In the genomic region with DNA sequence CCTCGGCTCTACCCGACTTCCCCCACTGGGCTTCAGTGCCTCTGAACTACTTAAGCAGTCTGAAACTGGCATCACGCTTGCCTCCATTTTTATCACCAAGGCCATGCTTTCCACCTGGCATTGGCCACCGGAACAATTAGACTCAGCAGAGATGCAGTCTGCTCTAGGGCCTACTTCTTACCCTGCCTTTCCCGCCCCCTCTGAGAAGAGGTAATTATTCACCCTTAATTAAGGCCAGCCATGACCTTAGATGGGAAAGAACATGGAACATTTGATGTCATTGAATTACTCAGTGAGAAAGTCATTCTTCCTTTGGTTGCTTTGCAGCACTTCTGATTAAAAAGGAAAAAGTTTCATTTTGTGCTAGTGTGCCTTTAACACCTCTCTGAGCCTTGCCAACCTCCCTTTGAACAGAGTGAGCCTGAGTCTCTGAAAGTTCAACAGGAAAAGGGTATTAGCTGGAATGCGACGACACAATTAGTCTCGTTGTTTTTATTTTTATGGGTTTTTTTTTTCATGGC, we compare ENCODE assay signal across 8 cellular contexts.
A peak's percentile ranks its signal among the peaks of the same experiment; 100 is the strongest.
DNase-seq lines count a peak whose midpoint lies in the region; ATAC-seq and TF ChIP-seq lines count a peak whose summit lies in the region.

No MANE protein-coding gene starts in this region.

- no peaks in the 10 kb centered on the region for H3K9me3 ChIP-seq in SK-N-MC (ENCODE audit: low read depth, low read length)
- no peaks in the 10 kb centered on the region for H3K9me3 ChIP-seq in skeletal muscle satellite cell (replicated peaks; ENCODE audit: low read length)

- no peak for ATAC-seq in GM19467 (IDR thresholded peaks at IDR 0.05; ENCODE audit: unreplicated experiment)
- no peak for ATAC-seq in HG02973 (IDR thresholded peaks at IDR 0.05; ENCODE audit: unreplicated experiment)
- ATAC-seq in left lobe of liver, result no peak
- no peak for ATAC-seq in HG03175 (IDR thresholded peaks at IDR 0.05; ENCODE audit: unreplicated experiment)

- H3K9ac ChIP-seq in SK-N-MC (ENCODE audit: insufficient read length) (no peak overlapping the region), skeletal muscle satellite cell (ENCODE audit: low read depth, low read length) (peak overlapping the region; percentile 40)

- DNase-seq in AG09309 (ENCODE audit: low read depth) (peak; percentile 34), SK-N-MC (ENCODE audit: low read depth, low spot score) (no peak), epithelial cell of esophagus (ENCODE audit: low read depth) (peak; percentile 37), left lobe of liver (ENCODE audit: low spot score) (no peak)

- H3K27ac ChIP-seq in SK-N-MC, result 0 out of 2 replicates have a peak overlapping the region, but pooled peaks have one; percentile 8

- TF ChIP-seq CTCF in AG09309 (IDR thresholded peaks at IDR 0.05; ENCODE audit: control insufficient read depth, insufficient read depth, low read depth, low read length, missing control alignments), result no peak
- no peak for TF ChIP-seq CTCF in epithelial cell of esophagus (IDR thresholded peaks at IDR 0.05; ENCODE audit: insufficient read depth, low read depth, low read length, missing control alignments)

- H3K4me3 ChIP-seq in AG09309 (ENCODE audit: control insufficient read depth, low read depth, low read length), result no peak overlapping the region
- H3K4me3 ChIP-seq in SK-N-MC, result no peak overlapping the region
- H3K4me3 ChIP-seq in epithelial cell of esophagus (ENCODE audit: low read length), result no peak overlapping the region
- H3K4me3 ChIP-seq in skeletal muscle satellite cell (ENCODE audit: low read length), result no peak overlapping the region

- H3K4me2 ChIP-seq in skeletal muscle satellite cell (ENCODE audit: low read length), result peak overlapping the region; percentile 9

- no peaks in the 10 kb centered on the region for H3K27me3 ChIP-seq in skeletal muscle satellite cell (ENCODE audit: control insufficient read depth, insufficient read depth, low read length)

- peaks cover 29% of the 10 kb centered on the region for H3K4me1 ChIP-seq in skeletal muscle satellite cell (ENCODE audit: control insufficient read depth, insufficient read depth, low read length)

- H3K36me3 ChIP-seq in SK-N-MC (ENCODE audit: insufficient read depth, low read length) (no peaks in the 10 kb centered on the region), skeletal muscle satellite cell (ENCODE audit: insufficient read depth, low read length) (no peaks in the 10 kb centered on the region)

Comparison
In these comparisons a context has a peak if more than half of its experiments do, and no peak if none do; other contexts are left out.
1. DNase-seq: peak in AG09309 (single experiment) and epithelial cell of esophagus (single experiment); none in SK-N-MC (single experiment) and left lobe of liver (single experiment).